In genomic region chr4:36509816-36510215, GRCh38 we compare ENCODE assay signal across 23 cellular contexts.
"Had no signal": no experiment of that assay in that cellular context is flagged by ENCODE, and none has a peak within 500 bp of the region (broad histone marks: within the 10 kb centered on the region; RNA-seq: fewer than 3 reads in every experiment).

No MANE protein-coding gene starts in this region.

- DNase-seq: Karpas-422, KG1, MG63, NCI-H1092 treated with DMSO at 0.1 percent for 48 hours, NCI-H1436, NCI-H1694, NCI-H187 treated with DMSO at 0.1 percent for 48 hours, NCI-H2029 treated with DMSO at 0.1 percent for 48 hours, NCI-H2171, NCI-H226, NCI-H446, NCI-H510A treated with DMSO at 0.1 percent for 48 hours, NCI-H526, NCI-H748 treated with DMSO at 0.1 percent for 48 hours, PC-3, SHP77, SK-N-SH, SW 1271, T-helper 1 cell, T-helper 17 cell had no signal

- H3K27me3 Mint-ChIP-seq: T-helper 17 cell had no signal

- H3K36me3 ChIP-seq: MG63 had no signal

- ATAC-seq: Panc1, PC-3, T-helper 17 cell had no signal

- H3K9me2 ChIP-seq: SK-N-SH had no signal

- H3K4me3 ChIP-seq: MG63 had no signal

- H3K27ac ChIP-seq: HL-60, RWPE1 had no signal

- H3K4me3 Mint-ChIP-seq: T-helper 17 cell had no signal

- H3K9ac ChIP-seq: SK-N-SH had no signal

- H3K4me2 ChIP-seq: SK-N-SH had no signal

- H3K9me3 ChIP-seq: MG63, SK-N-SH had no signal

- H3K4me1 Mint-ChIP-seq: T-helper 17 cell had no signal

- H3K27ac Mint-ChIP-seq: T-helper 17 cell had no signal

- H3K27me3 ChIP-seq: MG63 had no signal
